In the genomic region with DNA sequence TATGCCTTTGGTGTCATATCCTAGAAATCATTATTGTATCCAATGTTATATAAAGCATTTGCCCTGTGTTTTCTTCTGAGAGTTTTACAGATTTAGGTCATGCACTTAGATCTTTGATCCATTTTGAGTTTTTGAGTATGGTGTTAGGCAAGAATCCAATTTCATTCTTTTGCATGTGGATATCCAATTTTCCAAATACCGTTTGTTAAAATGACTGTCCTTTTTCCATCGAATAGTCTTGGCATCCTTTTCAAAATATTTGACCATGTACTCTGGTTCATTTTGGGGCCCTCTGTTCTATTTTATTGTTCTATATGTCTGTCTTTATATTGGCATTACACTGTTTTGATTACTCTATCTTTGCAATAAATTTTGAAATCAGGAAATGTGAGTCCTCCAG, we compare ENCODE assay signal across 3 cellular contexts.
TF ChIP-seq lines count a peak whose summit lies in the region.

No MANE protein-coding gene starts in this region.

TF ChIP-seq in GM23338, 12 proteins besides CTCF, POLR2A, EP300 and RAD21 (continues in another document):
- TF ChIP-seq STAT1 (IDR thresholded peaks at IDR 0.05; ENCODE audit: unreplicated experiment) (no peak), ZNF114 (CRISPR knock-in tag; IDR thresholded peaks at IDR 0.05) (no peak), POLR2AphosphoS5 (IDR thresholded peaks at IDR 0.05; ENCODE audit: low read depth) (no peak), ZNF331 (CRISPR knock-in tag; IDR thresholded peaks at IDR 0.05; ENCODE audit: low read depth) (no peak), NANOG (IDR thresholded peaks at IDR 0.05; ENCODE audit: borderline replicate concordance) (no peak)
- TF ChIP-seq, protein P1, sequence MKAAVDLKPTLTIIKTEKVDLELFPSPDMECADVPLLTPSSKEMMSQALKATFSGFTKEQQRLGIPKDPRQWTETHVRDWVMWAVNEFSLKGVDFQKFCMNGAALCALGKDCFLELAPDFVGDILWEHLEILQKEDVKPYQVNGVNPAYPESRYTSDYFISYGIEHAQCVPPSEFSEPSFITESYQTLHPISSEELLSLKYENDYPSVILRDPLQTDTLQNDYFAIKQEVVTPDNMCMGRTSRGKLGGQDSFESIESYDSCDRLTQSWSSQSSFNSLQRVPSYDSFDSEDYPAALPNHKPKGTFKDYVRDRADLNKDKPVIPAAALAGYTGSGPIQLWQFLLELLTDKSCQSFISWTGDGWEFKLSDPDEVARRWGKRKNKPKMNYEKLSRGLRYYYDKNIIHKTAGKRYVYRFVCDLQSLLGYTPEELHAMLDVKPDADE (IDR thresholded peaks at IDR 0.05): no peak

TF ChIP-seq in WTC11, 78 proteins besides CTCF, POLR2A, EP300 and RAD21:
- TF ChIP-seq NFE2L1 (CRISPR knock-in tag; IDR thresholded peaks at IDR 0.05): no peak
- no peak for TF ChIP-seq USF1 (CRISPR knock-in tag; IDR thresholded peaks at IDR 0.05)
- TF ChIP-seq, protein P2, sequence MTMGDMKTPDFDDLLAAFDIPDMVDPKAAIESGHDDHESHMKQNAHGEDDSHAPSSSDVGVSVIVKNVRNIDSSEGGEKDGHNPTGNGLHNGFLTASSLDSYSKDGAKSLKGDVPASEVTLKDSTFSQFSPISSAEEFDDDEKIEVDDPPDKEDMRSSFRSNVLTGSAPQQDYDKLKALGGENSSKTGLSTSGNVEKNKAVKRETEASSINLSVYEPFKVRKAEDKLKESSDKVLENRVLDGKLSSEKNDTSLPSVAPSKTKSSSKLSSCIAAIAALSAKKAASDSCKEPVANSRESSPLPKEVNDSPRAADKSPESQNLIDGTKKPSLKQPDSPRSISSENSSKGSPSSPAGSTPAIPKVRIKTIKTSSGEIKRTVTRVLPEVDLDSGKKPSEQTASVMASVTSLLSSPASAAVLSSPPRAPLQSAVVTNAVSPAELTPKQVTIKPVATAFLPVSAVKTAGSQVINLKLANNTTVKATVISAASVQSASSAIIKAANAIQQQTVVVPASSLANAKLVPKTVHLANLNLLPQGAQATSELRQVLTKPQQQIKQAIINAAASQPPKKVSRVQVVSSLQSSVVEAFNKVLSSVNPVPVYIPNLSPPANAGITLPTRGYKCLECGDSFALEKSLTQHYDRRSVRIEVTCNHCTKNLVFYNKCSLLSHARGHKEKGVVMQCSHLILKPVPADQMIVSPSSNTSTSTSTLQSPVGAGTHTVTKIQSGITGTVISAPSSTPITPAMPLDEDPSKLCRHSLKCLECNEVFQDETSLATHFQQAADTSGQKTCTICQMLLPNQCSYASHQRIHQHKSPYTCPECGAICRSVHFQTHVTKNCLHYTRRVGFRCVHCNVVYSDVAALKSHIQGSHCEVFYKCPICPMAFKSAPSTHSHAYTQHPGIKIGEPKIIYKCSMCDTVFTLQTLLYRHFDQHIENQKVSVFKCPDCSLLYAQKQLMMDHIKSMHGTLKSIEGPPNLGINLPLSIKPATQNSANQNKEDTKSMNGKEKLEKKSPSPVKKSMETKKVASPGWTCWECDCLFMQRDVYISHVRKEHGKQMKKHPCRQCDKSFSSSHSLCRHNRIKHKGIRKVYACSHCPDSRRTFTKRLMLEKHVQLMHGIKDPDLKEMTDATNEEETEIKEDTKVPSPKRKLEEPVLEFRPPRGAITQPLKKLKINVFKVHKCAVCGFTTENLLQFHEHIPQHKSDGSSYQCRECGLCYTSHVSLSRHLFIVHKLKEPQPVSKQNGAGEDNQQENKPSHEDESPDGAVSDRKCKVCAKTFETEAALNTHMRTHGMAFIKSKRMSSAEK (CRISPR knock-in tag; IDR thresholded peaks at IDR 0.05; ENCODE audit: borderline replicate concordance): no peak
- TF ChIP-seq OVOL2 (CRISPR knock-in tag; IDR thresholded peaks at IDR 0.05; ENCODE audit: borderline replicate concordance): no peak
- TF ChIP-seq FOXK1 (CRISPR knock-in tag; IDR thresholded peaks at IDR 0.05): no peak
- no peak for TF ChIP-seq CREB1 (CRISPR knock-in tag; IDR thresholded peaks at IDR 0.05)
- no peak for TF ChIP-seq E2F4 (CRISPR knock-in tag; IDR thresholded peaks at IDR 0.05; ENCODE audit: borderline replicate concordance, low read depth)
- TF ChIP-seq SMAD4 (CRISPR knock-in tag; IDR thresholded peaks at IDR 0.05): no peak
- TF ChIP-seq NR2C2 (CRISPR knock-in tag; IDR thresholded peaks at IDR 0.05): no peak
- no peak for TF ChIP-seq GRHL2 (CRISPR knock-in tag; IDR thresholded peaks at IDR 0.05; ENCODE audit: insufficient replicate concordance, severe bottlenecking)
- TF ChIP-seq ZBTB21 (CRISPR knock-in tag; IDR thresholded peaks at IDR 0.05; ENCODE audit: borderline replicate concordance): no peak
TF ChIP-seq in WTC11: peak in this region for 0.

TF ChIP-seq in endothelial cell of umbilical vein, 7 proteins besides CTCF, POLR2A, EP300 and RAD21:
- TF ChIP-seq MAX (IDR thresholded peaks at IDR 0.05; ENCODE audit: insufficient read depth, insufficient read length) (no peak), MYC (IDR thresholded peaks at IDR 0.05; ENCODE audit: low read depth, low read length) (no peak), GATA2 (IDR thresholded peaks at IDR 0.05; ENCODE audit: insufficient read depth, insufficient read length, low read depth, low read length) (no peak), EZH2 (IDR thresholded peaks at IDR 0.05; ENCODE audit: borderline replicate concordance, low read depth, low read length, severe bottlenecking) (no peak), JUN (IDR thresholded peaks at IDR 0.05; ENCODE audit: borderline replicate concordance, insufficient read depth, insufficient read length, low read depth) (no peak), FOS (IDR thresholded peaks at IDR 0.05; ENCODE audit: borderline replicate concordance, insufficient read depth, low read length) (no peak), POLR2AphosphoS5 (IDR thresholded peaks at IDR 0.05; ENCODE audit: insufficient read depth, low read depth, low read length) (no peak)
TF ChIP-seq in endothelial cell of umbilical vein: peak in this region for 0.
